ENCODE assay signal across 10 cellular contexts in the genomic region with DNA sequence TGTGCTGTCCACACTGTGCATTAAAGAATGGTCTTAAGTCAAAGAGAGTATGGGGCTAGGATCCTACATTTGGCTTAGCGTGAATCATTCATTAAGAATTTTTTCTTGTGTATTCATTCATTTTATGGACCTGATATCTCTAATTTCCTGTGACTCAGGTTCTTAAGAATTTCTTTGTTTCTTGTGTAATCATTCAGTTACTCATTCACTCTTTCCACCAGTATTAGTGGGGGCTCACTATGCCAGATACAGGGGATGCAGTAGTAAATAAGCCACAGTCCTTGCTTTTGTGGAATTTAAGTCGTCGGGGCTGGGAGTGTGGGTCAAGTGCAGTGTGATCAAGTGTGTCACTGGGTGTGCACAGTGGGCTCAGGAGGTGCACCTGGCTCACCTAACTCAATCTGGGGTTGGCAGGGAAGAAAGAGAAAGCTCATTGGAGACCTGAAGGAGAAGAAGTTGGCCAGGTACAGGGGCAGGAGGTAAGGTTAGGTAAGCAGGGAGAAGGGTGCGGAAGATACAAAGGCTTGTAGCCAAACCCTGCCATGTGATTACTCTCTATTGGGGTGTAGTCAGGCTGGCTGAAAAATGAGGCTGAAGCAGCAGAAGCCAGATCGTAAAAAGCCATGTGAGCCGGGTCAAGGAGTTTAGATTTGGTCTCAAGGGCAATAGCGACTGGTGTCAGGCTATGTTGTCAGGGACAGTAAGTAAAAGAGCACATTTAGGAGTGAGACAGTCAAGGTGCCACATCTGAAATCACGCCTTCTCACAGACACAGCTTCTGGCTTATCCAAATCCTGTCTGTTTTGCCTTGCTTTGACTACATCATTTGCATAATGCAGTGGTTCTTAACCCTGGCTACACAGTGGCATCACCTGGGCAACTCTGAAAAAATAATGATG.
DNase-seq lines count a peak whose midpoint lies in the region; ATAC-seq and TF ChIP-seq lines count a peak whose summit lies in the region.
"Had no signal": no experiment of that assay in that cellular context is flagged by ENCODE, and none has a peak within 500 bp of the region (broad histone marks: within the 10 kb centered on the region; RNA-seq: fewer than 3 reads in every experiment).

No MANE protein-coding gene starts in this region.

- no peaks in the 10 kb centered on the region for H3K9me3 Mint-ChIP-seq in activated CD4-positive, alpha-beta T cell treated with anti-CD3 and anti-CD28 coated beads, Interleukin-2, amount 10 ng/mL, durations not matched to agents 24 days and 14 days
- no peaks in the 10 kb centered on the region for H3K9me3 Mint-ChIP-seq in neural progenitor cell

- H3K9ac ChIP-seq in neural progenitor cell = no peak overlapping the region

- DNase-seq in AG04450 (ENCODE audit: low read depth, low spot score) = peak; percentile 74
- DNase-seq in astrocyte of the cerebellum (ENCODE audit: low read depth) = peak; percentile 88
- DNase-seq in left lung = no peak
- DNase-seq in activated CD4-positive, alpha-beta T cell treated with anti-CD3 and anti-CD28 coated beads, Interleukin-2, amount 10 ng/mL, durations not matched to agents 24 days and 14 days = no peak
- no peak for DNase-seq in SIG-M5 treated with dmso at 0.1 percent for 504 hours (lab: John Stamatoyannopoulos, UW; ENCODE audit: unreplicated experiment)
- no peak for DNase-seq in neural progenitor cell (ENCODE audit: low spot score)
- no peak for DNase-seq in activated gamma-delta T cell treated with Interleukin-2 at 50 U/mL for 16 hours

- H4K20me1 ChIP-seq in neural progenitor cell (ENCODE audit: low read depth) = no peaks in the 10 kb centered on the region

- in situ Hi-C loops in astrocyte of the cerebellum (cut with HindIII; ENCODE audit: low sequenced_read_pairs) = no loop called here

- ATAC-seq in HG03354 (IDR thresholded peaks at IDR 0.05; ENCODE audit: poor library complexity, severe bottlenecking, unreplicated experiment) (peak; percentile 67), left lung (peak; percentile 60)
- ATAC-seq: activated CD4-positive, CD25-positive, alpha-beta regulatory T cell treated with anti-CD3 and anti-CD28 coated beads, Interleukin-2, amount 50 U/mL, for 24 hours had no signal

- no peaks in the 10 kb centered on the region for H3F3A ChIP-seq in neural progenitor cell (ENCODE audit: low read depth)

- H3K36me3 ChIP-seq in left lung (no peaks in the 10 kb centered on the region), neural progenitor cell (no peaks in the 10 kb centered on the region)
- H3K36me3 ChIP-seq: thoracic aorta had no signal

- intact Hi-C loops in left lung (cut with DNase I) = no loop called here
- intact Hi-C loops in activated CD4-positive, alpha-beta T cell treated with anti-CD3 and anti-CD28 coated beads, Interleukin-2, amount 10 ng/mL, durations not matched to agents 24 days and 14 days (cut with micrococcal nuclease) = no loop called here

- no peak for TF ChIP-seq CTCF in AG04450 (IDR thresholded peaks at IDR 0.05; ENCODE audit: low read depth, low read length)
- TF ChIP-seq CTCF in astrocyte of the cerebellum (IDR thresholded peaks at IDR 0.05; ENCODE audit: low read depth, low read length, missing control alignments) = no peak
- no peak for TF ChIP-seq CTCF in left lung (IDR thresholded peaks at IDR 0.05)
- TF ChIP-seq CTCF in neural progenitor cell (IDR thresholded peaks at IDR 0.05) = no peak

- no peaks in the 10 kb centered on the region for H3K79me2 ChIP-seq in neural progenitor cell (ENCODE audit: low read depth)

- no peak overlapping the region for H3K27ac Mint-ChIP-seq in activated CD4-positive, alpha-beta T cell treated with anti-CD3 and anti-CD28 coated beads, Interleukin-2, amount 10 ng/mL, durations not matched to agents 24 days and 14 days
- H3K27ac Mint-ChIP-seq in neural progenitor cell = no peak overlapping the region

- no peaks in the 10 kb centered on the region for H3K36me3 Mint-ChIP-seq in activated CD4-positive, alpha-beta T cell treated with anti-CD3 and anti-CD28 coated beads, Interleukin-2, amount 10 ng/mL, durations not matched to agents 24 days and 14 days (ENCODE audit: low read depth)
- H3K36me3 Mint-ChIP-seq in neural progenitor cell = peaks cover 9% of the 10 kb centered on the region

- CTCF ChIA-PET in AG04450 (lab: Charles Lee) = interaction anchor here (0.6 to 1.7 kb wide), 2 partner anchors 12 to 67 kb away, joined by 4 to 5 read pairs; a partner anchor contains a TSS

- no peaks in the 10 kb centered on the region for H3K27me3 Mint-ChIP-seq in activated CD4-positive, alpha-beta T cell treated with anti-CD3 and anti-CD28 coated beads, Interleukin-2, amount 10 ng/mL, durations not matched to agents 24 days and 14 days
- no peaks in the 10 kb centered on the region for H3K27me3 Mint-ChIP-seq in neural progenitor cell (ENCODE audit: insufficient read depth, low read depth)

- H3K9me3 ChIP-seq in AG04450 (ENCODE audit: control insufficient read depth, insufficient read depth, low read length) (peaks cover 3% of the 10 kb centered on the region; the same call in 1 of the 2 replicates), left lung (no peaks in the 10 kb centered on the region), neural progenitor cell (ENCODE audit: low read depth) (no peaks in the 10 kb centered on the region)
- H3K9me3 ChIP-seq: thoracic aorta had no signal

- H3K27me3 ChIP-seq in AG04450 (ENCODE audit: control insufficient read depth, insufficient read depth, low read length) = no peaks in the 10 kb centered on the region
- no peaks in the 10 kb centered on the region for H3K27me3 ChIP-seq in left lung
- no peaks in the 10 kb centered on the region for H3K27me3 ChIP-seq in neural progenitor cell

- no peaks in the 10 kb centered on the region for H3K4me1 ChIP-seq in left lung
- H3K4me1 ChIP-seq in neural progenitor cell = peaks cover 32% of the 10 kb centered on the region

- H3K4me1 Mint-ChIP-seq in activated CD4-positive, alpha-beta T cell treated with anti-CD3 and anti-CD28 coated beads, Interleukin-2, amount 10 ng/mL, durations not matched to agents 24 days and 14 days = no peaks in the 10 kb centered on the region
- H3K4me1 Mint-ChIP-seq in neural progenitor cell = peaks cover 50% of the 10 kb centered on the region

- H3K27ac ChIP-seq in AG04450 (ENCODE audit: low read depth, low read length) (peak overlapping the region; percentile 83), left lung (no peak overlapping the region), neural progenitor cell (no peak overlapping the region)
- H3K27ac ChIP-seq: thoracic aorta had no signal

- POLR2A ChIA-PET in AG04450 (lab: Yijun Ruan, JAX) = interaction anchor here (0.8 to 1.2 kb wide), 2 partner anchors 9 to 45 kb away, joined by 3 to 4 read pairs; no protein-coding TSS in a partner anchor

- no peak overlapping the region for H3K4me2 ChIP-seq in neural progenitor cell

- H2AFZ ChIP-seq in neural progenitor cell (replicated peaks) = no peak overlapping the region

- H3K4me3 ChIP-seq in AG04450 (ENCODE audit: low read depth, low read length) (no peak overlapping the region), astrocyte of the cerebellum (ENCODE audit: low read depth, low read length) (no peak overlapping the region), left lung (no peak overlapping the region), neural progenitor cell (no peak overlapping the region)
- H3K4me3 ChIP-seq: thoracic aorta had no signal

- H3K4me3 Mint-ChIP-seq in activated CD4-positive, alpha-beta T cell treated with anti-CD3 and anti-CD28 coated beads, Interleukin-2, amount 10 ng/mL, durations not matched to agents 24 days and 14 days = no peak overlapping the region
- H3K4me3 Mint-ChIP-seq in neural progenitor cell = no peak overlapping the region

Comparison
In these comparisons a context has a peak if more than half of its experiments do, and no peak if none do; other contexts are left out.
1. DNase-seq: peak in AG04450 (single experiment) and astrocyte of the cerebellum (single experiment); none in left lung (0 of 2), activated CD4-positive, alpha-beta T cell treated with anti-CD3 and anti-CD28 coated beads, Interleukin-2, amount 10 ng/mL, durations not matched to agents 24 days and 14 days (single experiment), SIG-M5 treated with dmso at 0.1 percent for 504 hours (single experiment), neural progenitor cell (single experiment) and activated gamma-delta T cell treated with Interleukin-2 at 50 U/mL for 16 hours (single experiment).